In the genomic region with DNA sequence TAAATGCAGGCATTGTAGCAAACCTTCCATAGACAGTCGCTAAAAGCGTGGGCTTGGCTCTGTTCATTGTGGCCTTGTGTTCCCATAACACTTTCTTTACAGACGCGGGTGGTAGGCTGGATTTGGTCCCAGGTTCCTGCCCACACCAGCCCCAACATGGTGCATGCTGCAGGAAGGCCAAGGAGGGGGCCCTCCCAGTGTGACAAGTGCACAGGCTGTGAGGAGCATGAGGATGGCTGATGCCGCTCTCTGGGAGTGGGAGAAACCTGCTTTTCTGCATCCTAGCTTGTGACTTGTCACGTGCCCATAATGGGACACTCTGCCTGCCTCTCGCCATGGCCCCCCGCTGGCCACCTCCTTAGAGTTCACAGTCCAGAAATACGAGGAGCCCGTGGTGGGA, we compare ENCODE assay signal across 15 cellular contexts.
"Had no signal": no experiment of that assay in that cellular context is flagged by ENCODE, and none has a peak within 500 bp of the region (broad histone marks: within the 10 kb centered on the region; RNA-seq: fewer than 3 reads in every experiment).

No MANE protein-coding gene starts in this region.

- H3K9me3 Mint-ChIP-seq: activated T-helper 2 cell treated with anti-CD3 and anti-CD28 coated beads, Interferon-gamma antibody, Interleukin-2, Interleukin-4, amounts not matched to agents 10 μg/mL and 5 μg/mL and 100 μg/mL, durations not matched to agents 14 hours and 24 hours and 36 hours; nephron progenitor cell; stimulated activated naive B cell treated with anti-CD40 and anti-IgM and Interleukin-4, amounts not matched to agents 10 μg/mL and 1 μg/mL and 100 μg/mL, for 72 hours; T-cell had no signal

- DNase-seq: activated CD4-positive, alpha-beta T cell treated with anti-CD3 and anti-CD28 coated beads for 48 hours; activated naive CD4-positive, alpha-beta T cell treated with anti-CD3 and anti-CD28 coated beads, Interleukin-2, amount 50 U/mL, for 16 hours; activated T-cell treated with anti-CD3 and anti-CD28 coated beads, Interleukin-2, amount 50 U/mL, for 1 hour; foreskin fibroblast; left ventricle myocardium superior; mesendoderm; nephron progenitor cell; SK-N-SH; stimulated activated CD4-positive, alpha-beta T cell treated with anti-CD3 and anti-CD28 coated beads, Interleukin-2, amount 100 ng/mL, for 48 hours; stimulated activated naive B cell treated with anti-CD40 and anti-IgM and Interleukin-4, amounts not matched to agents 10 μg/mL and 1 μg/mL and 100 μg/mL, for 72 hours; T-cell; T1000; uterus had no signal

- H3K36me3 Mint-ChIP-seq: stimulated activated naive B cell treated with anti-CD40 and anti-IgM and Interleukin-4, amounts not matched to agents 10 μg/mL and 1 μg/mL and 100 μg/mL, for 72 hours; T-cell had no signal

- ATAC-seq: stimulated activated naive B cell treated with anti-CD40 and anti-IgM and Interleukin-4, amounts not matched to agents 10 μg/mL and 1 μg/mL and 100 μg/mL, for 72 hours; T-cell had no signal

- H3K4me3 ChIP-seq: tibial nerve, uterus had no signal

- H3K36me3 ChIP-seq: tibial nerve, uterus had no signal

- H3K27me3 ChIP-seq: tibial nerve, uterus had no signal

- H3K4me1 Mint-ChIP-seq: stimulated activated naive B cell treated with anti-CD40 and anti-IgM and Interleukin-4, amounts not matched to agents 10 μg/mL and 1 μg/mL and 100 μg/mL, for 72 hours; T-cell had no signal

- H3K4me3 Mint-ChIP-seq: nephron progenitor cell; stimulated activated naive B cell treated with anti-CD40 and anti-IgM and Interleukin-4, amounts not matched to agents 10 μg/mL and 1 μg/mL and 100 μg/mL, for 72 hours; T-cell had no signal

- H3K27ac Mint-ChIP-seq: activated T-helper 2 cell treated with anti-CD3 and anti-CD28 coated beads, Interferon-gamma antibody, Interleukin-2, Interleukin-4, amounts not matched to agents 10 μg/mL and 5 μg/mL and 100 μg/mL, durations not matched to agents 14 hours and 24 hours and 36 hours; nephron progenitor cell; stimulated activated naive B cell treated with anti-CD40 and anti-IgM and Interleukin-4, amounts not matched to agents 10 μg/mL and 1 μg/mL and 100 μg/mL, for 72 hours; T-cell had no signal
